Comparison of ENCODE assay signal across 1 cellular context in the genomic region with DNA sequence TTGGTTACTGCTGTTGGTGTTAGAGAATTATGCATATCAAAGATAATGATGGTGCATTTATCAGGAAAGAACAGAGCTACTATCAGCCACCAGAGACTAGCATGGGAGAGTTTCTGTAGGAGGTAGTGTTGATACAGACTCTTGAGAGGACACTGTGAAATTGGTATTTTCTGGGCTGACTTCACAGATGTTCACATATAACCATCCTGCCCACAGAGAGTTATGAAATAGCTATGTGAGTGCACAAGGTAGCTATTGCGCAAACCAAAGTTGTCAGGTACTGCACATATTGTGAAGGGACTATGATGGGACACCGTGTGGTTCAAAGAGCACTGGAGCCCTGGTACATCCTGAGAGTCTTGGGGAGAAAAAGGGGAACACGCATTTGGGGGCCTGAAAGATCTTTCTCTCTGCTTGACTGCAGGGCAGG.
TF ChIP-seq lines count a peak whose summit lies in the region.

No MANE protein-coding gene starts in this region.

TF ChIP-seq in HepG2, 621 proteins besides CTCF, POLR2A, EP300 and RAD21 (continued from another document):
- TF ChIP-seq, protein P1, sequence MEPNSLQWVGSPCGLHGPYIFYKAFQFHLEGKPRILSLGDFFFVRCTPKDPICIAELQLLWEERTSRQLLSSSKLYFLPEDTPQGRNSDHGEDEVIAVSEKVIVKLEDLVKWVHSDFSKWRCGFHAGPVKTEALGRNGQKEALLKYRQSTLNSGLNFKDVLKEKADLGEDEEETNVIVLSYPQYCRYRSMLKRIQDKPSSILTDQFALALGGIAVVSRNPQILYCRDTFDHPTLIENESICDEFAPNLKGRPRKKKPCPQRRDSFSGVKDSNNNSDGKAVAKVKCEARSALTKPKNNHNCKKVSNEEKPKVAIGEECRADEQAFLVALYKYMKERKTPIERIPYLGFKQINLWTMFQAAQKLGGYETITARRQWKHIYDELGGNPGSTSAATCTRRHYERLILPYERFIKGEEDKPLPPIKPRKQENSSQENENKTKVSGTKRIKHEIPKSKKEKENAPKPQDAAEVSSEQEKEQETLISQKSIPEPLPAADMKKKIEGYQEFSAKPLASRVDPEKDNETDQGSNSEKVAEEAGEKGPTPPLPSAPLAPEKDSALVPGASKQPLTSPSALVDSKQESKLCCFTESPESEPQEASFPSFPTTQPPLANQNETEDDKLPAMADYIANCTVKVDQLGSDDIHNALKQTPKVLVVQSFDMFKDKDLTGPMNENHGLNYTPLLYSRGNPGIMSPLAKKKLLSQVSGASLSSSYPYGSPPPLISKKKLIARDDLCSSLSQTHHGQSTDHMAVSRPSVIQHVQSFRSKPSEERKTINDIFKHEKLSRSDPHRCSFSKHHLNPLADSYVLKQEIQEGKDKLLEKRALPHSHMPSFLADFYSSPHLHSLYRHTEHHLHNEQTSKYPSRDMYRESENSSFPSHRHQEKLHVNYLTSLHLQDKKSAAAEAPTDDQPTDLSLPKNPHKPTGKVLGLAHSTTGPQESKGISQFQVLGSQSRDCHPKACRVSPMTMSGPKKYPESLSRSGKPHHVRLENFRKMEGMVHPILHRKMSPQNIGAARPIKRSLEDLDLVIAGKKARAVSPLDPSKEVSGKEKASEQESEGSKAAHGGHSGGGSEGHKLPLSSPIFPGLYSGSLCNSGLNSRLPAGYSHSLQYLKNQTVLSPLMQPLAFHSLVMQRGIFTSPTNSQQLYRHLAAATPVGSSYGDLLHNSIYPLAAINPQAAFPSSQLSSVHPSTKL (CRISPR knock-in tag; IDR thresholded peaks at IDR 0.05), result peak; percentile 90
- TF ChIP-seq, protein P2, sequence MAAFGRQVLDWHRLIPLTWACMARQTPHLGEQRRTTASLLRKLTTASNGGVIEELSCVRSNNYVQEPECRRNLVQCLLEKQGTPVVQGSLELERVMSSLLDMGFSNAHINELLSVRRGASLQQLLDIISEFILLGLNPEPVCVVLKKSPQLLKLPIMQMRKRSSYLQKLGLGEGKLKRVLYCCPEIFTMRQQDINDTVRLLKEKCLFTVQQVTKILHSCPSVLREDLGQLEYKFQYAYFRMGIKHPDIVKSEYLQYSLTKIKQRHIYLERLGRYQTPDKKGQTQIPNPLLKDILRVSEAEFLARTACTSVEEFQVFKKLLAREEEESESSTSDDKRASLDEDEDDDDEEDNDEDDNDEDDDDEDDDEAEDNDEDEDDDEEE (CRISPR knock-in tag; IDR thresholded peaks at IDR 0.05), result no peak
- TF ChIP-seq ZNF329 (CRISPR knock-in tag; IDR thresholded peaks at IDR 0.05; ENCODE audit: low read depth) (no peak), KLF11 (CRISPR knock-in tag; IDR thresholded peaks at IDR 0.05) (no peak), HOXA9 (CRISPR knock-in tag; IDR thresholded peaks at IDR 0.05; ENCODE audit: borderline replicate concordance) (no peak), PLRG1 (conservative IDR thresholded peaks at IDR 0.05) (no peak), ATF1 (CRISPR knock-in tag; IDR thresholded peaks at IDR 0.05) (no peak), SOX6 (IDR thresholded peaks at IDR 0.05) (no peak), SOX6 (CRISPR knock-in tag; IDR thresholded peaks at IDR 0.05) (peak; percentile 86), ZNF354B (CRISPR knock-in tag; IDR thresholded peaks at IDR 0.05) (no peak), ZNF547 (CRISPR knock-in tag; IDR thresholded peaks at IDR 0.05) (no peak)
